1 cellular context compared by ENCODE assay signal in genomic region chr19:44401108-44401786, GRCh38.
TF ChIP-seq lines count a peak whose summit lies in the region.

Gene ZNF285 (minus strand): TSS chr19:44401608. CDS start chr19:44397213, 4,395 bp downstream.

TF ChIP-seq in K562, 482 proteins besides CTCF, POLR2A, EP300 and RAD21 (continued from another document and continues in another):
- TF ChIP-seq MGA (IDR thresholded peaks at IDR 0.05) (peak; percentile 49; the same call in 1 of the 2 replicates), MTA2 (IDR thresholded peaks at IDR 0.05; ENCODE audit: low read depth) (no peak), HMBOX1 (IDR thresholded peaks at IDR 0.05) (0 out of 2 replicates have a peak, but pooled peaks have one; percentile 12), RREB1 (CRISPR knock-in tag; IDR thresholded peaks at IDR 0.05) (no peak), MYC (IDR thresholded peaks at IDR 0.05; ENCODE audit: low read depth, low read length) (peak; percentile 23; the same call in 1 of the 2 replicates), MYC (CRISPR knock-in tag; IDR thresholded peaks at IDR 0.05; ENCODE audit: borderline replicate concordance, low read depth) (no peak), RBM22 (IDR thresholded peaks at IDR 0.05; ENCODE audit: low read depth, low read length, poor library complexity, severe bottlenecking) (no peak), USF2 (CRISPR knock-in tag; IDR thresholded peaks at IDR 0.05) (no peak), ZNF217 (CRISPR knock-in tag; IDR thresholded peaks at IDR 0.05) (no peak), MAZ (CRISPR knock-in tag; conservative IDR thresholded peaks at IDR 0.05 in 1 of 2, IDR thresholded peaks at IDR 0.05 in 1 of 2) (peak in 1 of 2 experiments; percentile 14; a peak in 2 of 4 replicates), SPI1 (IDR thresholded peaks at IDR 0.05; ENCODE audit: borderline replicate concordance, low read depth, low read length) (0 out of 2 replicates have a peak, but pooled peaks have one; percentile 9), CHD1 (IDR thresholded peaks at IDR 0.05; ENCODE audit: low read length) (no peak), ESRRA (IDR thresholded peaks at IDR 0.05; ENCODE audit: borderline replicate concordance, low read depth) (no peak), VEZF1 (CRISPR knock-in tag; IDR thresholded peaks at IDR 0.05) (peak; percentile 24; the same call in 1 of the 2 replicates), SNRNP70 (optimal IDR thresholded peaks at IDR 0.05; ENCODE audit: low read depth, low read length) (no peak), AFF1 (IDR thresholded peaks at IDR 0.05; ENCODE audit: low read depth in 1 of 2, partially characterized antibody in 2 of 2) (peak in 1 of 2 experiments; percentile 80), ELK1 (CRISPR knock-in tag; IDR thresholded peaks at IDR 0.05) (no peak), HDAC6 (IDR thresholded peaks at IDR 0.05; ENCODE audit: low read depth, low read length) (no peak), E2F6 (IDR thresholded peaks at IDR 0.05; ENCODE audit: borderline replicate concordance in 1 of 2, extremely low read depth in 1 of 2, insufficient read depth in 1 of 2, insufficient read length in 1 of 2, low read depth in 1 of 2, low read length in 1 of 2, poor library complexity in 1 of 2, severe bottlenecking in 1 of 2) (peak in 1 of 2 experiments; percentile 36), CXXC5 (CRISPR knock-in tag; IDR thresholded peaks at IDR 0.05) (peak; percentile 83)
